1 cellular context compared by ENCODE assay signal in the genomic region with DNA sequence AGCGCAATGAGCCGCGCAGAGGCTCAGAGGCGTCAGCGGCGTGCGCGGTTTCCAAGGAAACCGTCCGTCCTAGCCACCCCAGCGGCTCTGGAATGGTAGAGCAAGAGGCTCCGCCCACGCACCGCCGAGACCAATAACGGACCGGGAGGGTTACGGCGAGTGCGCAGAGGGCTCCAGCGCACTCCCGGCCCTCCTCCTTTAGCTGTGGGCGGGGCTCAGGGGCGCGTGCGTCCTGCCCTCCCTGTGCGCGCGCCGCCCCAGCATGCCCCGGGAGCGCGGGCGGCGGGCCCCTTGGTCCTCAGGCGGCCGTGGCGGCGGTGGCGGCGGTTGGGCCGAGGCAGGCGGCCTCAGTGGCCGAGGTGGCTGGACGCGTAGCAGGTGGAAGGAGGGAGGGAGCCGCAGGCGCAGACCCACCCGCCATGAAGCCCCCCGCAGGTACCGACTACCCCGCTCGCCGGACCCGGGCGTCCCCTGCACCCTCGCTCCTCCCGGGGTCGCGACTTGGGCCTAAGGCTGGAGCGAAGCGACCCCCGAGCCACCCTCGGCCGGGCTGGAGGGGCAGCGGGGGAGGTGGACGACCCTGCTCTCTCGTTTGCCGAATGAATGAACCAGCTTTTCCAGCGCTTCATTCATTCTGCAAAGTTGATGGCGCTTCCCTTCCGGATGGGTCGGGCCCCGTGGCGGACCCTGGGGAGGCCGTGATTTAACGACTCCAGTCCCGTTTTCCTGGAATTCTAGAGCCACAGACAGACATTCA.
TF ChIP-seq lines count a peak whose summit lies in the region.

A gene (plus strand): TSS at position 260 of the 757 bp plus-strand sequence. CDS start 160 bp downstream, at position 420.

TF ChIP-seq in K562, 482 proteins besides CTCF, POLR2A, EP300 and RAD21 (continued from another document and continues in another):
- TF ChIP-seq, protein P1, sequence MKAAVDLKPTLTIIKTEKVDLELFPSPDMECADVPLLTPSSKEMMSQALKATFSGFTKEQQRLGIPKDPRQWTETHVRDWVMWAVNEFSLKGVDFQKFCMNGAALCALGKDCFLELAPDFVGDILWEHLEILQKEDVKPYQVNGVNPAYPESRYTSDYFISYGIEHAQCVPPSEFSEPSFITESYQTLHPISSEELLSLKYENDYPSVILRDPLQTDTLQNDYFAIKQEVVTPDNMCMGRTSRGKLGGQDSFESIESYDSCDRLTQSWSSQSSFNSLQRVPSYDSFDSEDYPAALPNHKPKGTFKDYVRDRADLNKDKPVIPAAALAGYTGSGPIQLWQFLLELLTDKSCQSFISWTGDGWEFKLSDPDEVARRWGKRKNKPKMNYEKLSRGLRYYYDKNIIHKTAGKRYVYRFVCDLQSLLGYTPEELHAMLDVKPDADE (conservative IDR thresholded peaks at IDR 0.05; ENCODE audit: control insufficient read depth, low read depth, low read length), result 0 out of 2 replicates have a peak, but pooled peaks have one; percentile 50
- TF ChIP-seq, protein P2, sequence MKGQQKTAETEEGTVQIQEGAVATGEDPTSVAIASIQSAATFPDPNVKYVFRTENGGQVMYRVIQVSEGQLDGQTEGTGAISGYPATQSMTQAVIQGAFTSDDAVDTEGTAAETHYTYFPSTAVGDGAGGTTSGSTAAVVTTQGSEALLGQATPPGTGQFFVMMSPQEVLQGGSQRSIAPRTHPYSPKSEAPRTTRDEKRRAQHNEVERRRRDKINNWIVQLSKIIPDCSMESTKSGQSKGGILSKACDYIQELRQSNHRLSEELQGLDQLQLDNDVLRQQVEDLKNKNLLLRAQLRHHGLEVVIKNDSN (CRISPR knock-in tag; IDR thresholded peaks at IDR 0.05), result no peak; the same call in 1 of the 2 replicates
- TF ChIP-seq CCNT2 (IDR thresholded peaks at IDR 0.05; ENCODE audit: borderline replicate concordance, extremely low read depth, insufficient read length, low read depth, low read length), result peak; percentile 82
- TF ChIP-seq PRPF4 (IDR thresholded peaks at IDR 0.05; ENCODE audit: insufficient read depth, low read depth, low read length, poor library complexity, severe bottlenecking), result no peak
- TF ChIP-seq, protein P3, sequence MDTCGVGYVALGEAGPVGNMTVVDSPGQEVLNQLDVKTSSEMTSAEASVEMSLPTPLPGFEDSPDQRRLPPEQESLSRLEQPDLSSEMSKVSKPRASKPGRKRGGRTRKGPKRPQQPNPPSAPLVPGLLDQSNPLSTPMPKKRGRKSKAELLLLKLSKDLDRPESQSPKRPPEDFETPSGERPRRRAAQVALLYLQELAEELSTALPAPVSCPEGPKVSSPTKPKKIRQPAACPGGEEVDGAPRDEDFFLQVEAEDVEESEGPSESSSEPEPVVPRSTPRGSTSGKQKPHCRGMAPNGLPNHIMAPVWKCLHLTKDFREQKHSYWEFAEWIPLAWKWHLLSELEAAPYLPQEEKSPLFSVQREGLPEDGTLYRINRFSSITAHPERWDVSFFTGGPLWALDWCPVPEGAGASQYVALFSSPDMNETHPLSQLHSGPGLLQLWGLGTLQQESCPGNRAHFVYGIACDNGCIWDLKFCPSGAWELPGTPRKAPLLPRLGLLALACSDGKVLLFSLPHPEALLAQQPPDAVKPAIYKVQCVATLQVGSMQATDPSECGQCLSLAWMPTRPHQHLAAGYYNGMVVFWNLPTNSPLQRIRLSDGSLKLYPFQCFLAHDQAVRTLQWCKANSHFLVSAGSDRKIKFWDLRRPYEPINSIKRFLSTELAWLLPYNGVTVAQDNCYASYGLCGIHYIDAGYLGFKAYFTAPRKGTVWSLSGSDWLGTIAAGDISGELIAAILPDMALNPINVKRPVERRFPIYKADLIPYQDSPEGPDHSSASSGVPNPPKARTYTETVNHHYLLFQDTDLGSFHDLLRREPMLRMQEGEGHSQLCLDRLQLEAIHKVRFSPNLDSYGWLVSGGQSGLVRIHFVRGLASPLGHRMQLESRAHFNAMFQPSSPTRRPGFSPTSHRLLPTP (IDR thresholded peaks at IDR 0.05; ENCODE audit: borderline replicate concordance, extremely low read depth, insufficient read length), result no peak
- TF ChIP-seq MAZ (CRISPR knock-in tag; conservative IDR thresholded peaks at IDR 0.05 in 1 of 2, IDR thresholded peaks at IDR 0.05 in 1 of 2), result peak; percentile 42 to 76; a peak in 3 of 4 replicates
- TF ChIP-seq CBFA2T3 (IDR thresholded peaks at IDR 0.05), result no peak
- TF ChIP-seq CBX1 (IDR thresholded peaks at IDR 0.05; ENCODE audit: low read depth), result 0 out of 2 replicates have a peak, but pooled peaks have one; percentile 81
- no peak for TF ChIP-seq ZNF311 (CRISPR knock-in tag; IDR thresholded peaks at IDR 0.05)
- TF ChIP-seq, protein P4, sequence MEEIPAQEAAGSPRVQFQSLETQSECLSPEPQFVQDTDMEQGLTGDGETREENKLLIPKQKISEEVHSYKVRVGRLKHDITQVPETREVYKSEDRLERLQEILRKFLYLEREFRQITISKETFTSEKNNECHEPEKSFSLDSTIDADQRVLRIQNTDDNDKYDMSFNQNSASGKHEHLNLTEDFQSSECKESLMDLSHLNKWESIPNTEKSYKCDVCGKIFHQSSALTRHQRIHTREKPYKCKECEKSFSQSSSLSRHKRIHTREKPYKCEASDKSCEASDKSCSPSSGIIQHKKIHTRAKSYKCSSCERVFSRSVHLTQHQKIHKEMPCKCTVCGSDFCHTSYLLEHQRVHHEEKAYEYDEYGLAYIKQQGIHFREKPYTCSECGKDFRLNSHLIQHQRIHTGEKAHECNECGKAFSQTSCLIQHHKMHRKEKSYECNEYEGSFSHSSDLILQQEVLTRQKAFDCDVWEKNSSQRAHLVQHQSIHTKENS (CRISPR knock-in tag; IDR thresholded peaks at IDR 0.05), result no peak
- no peak for TF ChIP-seq BRCA1 (IDR thresholded peaks at IDR 0.05)
- TF ChIP-seq BRCA1 (CRISPR knock-in tag; IDR thresholded peaks at IDR 0.05), result peak; percentile 68; the same call in 1 of the 2 replicates
- no peak for TF ChIP-seq SNRNP70 (optimal IDR thresholded peaks at IDR 0.05; ENCODE audit: low read depth, low read length)
- TF ChIP-seq MED1 (CRISPR knock-in tag; IDR thresholded peaks at IDR 0.05; ENCODE audit: borderline replicate concordance), result 0 out of 2 replicates have a peak, but pooled peaks have one; percentile 38
- TF ChIP-seq NBN (IDR thresholded peaks at IDR 0.05; ENCODE audit: low read depth), result no peak
- TF ChIP-seq CC2D1A (IDR thresholded peaks at IDR 0.05), result peak; percentile 92; the same call in 1 of the 2 replicates
- TF ChIP-seq ZNF584 (CRISPR knock-in tag; IDR thresholded peaks at IDR 0.05; ENCODE audit: low read depth), result no peak
- TF ChIP-seq E2F3 (CRISPR knock-in tag; IDR thresholded peaks at IDR 0.05), result peak; percentile 75; the same call in 1 of the 2 replicates
- TF ChIP-seq SLC30A9 (CRISPR knock-in tag; IDR thresholded peaks at IDR 0.05), result no peak
- TF ChIP-seq, protein P5, sequence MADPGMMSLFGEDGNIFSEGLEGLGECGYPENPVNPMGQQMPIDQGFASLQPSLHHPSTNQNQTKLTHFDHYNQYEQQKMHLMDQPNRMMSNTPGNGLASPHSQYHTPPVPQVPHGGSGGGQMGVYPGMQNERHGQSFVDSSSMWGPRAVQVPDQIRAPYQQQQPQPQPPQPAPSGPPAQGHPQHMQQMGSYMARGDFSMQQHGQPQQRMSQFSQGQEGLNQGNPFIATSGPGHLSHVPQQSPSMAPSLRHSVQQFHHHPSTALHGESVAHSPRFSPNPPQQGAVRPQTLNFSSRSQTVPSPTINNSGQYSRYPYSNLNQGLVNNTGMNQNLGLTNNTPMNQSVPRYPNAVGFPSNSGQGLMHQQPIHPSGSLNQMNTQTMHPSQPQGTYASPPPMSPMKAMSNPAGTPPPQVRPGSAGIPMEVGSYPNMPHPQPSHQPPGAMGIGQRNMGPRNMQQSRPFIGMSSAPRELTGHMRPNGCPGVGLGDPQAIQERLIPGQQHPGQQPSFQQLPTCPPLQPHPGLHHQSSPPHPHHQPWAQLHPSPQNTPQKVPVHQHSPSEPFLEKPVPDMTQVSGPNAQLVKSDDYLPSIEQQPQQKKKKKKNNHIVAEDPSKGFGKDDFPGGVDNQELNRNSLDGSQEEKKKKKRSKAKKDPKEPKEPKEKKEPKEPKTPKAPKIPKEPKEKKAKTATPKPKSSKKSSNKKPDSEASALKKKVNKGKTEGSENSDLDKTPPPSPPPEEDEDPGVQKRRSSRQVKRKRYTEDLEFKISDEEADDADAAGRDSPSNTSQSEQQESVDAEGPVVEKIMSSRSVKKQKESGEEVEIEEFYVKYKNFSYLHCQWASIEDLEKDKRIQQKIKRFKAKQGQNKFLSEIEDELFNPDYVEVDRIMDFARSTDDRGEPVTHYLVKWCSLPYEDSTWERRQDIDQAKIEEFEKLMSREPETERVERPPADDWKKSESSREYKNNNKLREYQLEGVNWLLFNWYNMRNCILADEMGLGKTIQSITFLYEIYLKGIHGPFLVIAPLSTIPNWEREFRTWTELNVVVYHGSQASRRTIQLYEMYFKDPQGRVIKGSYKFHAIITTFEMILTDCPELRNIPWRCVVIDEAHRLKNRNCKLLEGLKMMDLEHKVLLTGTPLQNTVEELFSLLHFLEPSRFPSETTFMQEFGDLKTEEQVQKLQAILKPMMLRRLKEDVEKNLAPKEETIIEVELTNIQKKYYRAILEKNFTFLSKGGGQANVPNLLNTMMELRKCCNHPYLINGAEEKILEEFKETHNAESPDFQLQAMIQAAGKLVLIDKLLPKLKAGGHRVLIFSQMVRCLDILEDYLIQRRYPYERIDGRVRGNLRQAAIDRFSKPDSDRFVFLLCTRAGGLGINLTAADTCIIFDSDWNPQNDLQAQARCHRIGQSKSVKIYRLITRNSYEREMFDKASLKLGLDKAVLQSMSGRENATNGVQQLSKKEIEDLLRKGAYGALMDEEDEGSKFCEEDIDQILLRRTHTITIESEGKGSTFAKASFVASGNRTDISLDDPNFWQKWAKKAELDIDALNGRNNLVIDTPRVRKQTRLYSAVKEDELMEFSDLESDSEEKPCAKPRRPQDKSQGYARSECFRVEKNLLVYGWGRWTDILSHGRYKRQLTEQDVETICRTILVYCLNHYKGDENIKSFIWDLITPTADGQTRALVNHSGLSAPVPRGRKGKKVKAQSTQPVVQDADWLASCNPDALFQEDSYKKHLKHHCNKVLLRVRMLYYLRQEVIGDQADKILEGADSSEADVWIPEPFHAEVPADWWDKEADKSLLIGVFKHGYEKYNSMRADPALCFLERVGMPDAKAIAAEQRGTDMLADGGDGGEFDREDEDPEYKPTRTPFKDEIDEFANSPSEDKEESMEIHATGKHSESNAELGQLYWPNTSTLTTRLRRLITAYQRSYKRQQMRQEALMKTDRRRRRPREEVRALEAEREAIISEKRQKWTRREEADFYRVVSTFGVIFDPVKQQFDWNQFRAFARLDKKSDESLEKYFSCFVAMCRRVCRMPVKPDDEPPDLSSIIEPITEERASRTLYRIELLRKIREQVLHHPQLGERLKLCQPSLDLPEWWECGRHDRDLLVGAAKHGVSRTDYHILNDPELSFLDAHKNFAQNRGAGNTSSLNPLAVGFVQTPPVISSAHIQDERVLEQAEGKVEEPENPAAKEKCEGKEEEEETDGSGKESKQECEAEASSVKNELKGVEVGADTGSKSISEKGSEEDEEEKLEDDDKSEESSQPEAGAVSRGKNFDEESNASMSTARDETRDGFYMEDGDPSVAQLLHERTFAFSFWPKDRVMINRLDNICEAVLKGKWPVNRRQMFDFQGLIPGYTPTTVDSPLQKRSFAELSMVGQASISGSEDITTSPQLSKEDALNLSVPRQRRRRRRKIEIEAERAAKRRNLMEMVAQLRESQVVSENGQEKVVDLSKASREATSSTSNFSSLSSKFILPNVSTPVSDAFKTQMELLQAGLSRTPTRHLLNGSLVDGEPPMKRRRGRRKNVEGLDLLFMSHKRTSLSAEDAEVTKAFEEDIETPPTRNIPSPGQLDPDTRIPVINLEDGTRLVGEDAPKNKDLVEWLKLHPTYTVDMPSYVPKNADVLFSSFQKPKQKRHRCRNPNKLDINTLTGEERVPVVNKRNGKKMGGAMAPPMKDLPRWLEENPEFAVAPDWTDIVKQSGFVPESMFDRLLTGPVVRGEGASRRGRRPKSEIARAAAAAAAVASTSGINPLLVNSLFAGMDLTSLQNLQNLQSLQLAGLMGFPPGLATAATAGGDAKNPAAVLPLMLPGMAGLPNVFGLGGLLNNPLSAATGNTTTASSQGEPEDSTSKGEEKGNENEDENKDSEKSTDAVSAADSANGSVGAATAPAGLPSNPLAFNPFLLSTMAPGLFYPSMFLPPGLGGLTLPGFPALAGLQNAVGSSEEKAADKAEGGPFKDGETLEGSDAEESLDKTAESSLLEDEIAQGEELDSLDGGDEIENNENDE (IDR thresholded peaks at IDR 0.05; ENCODE audit: low read depth, low read length), result no peak
- TF ChIP-seq STAT5A (IDR thresholded peaks at IDR 0.05; ENCODE audit: borderline replicate concordance, low read length), result no peak
- TF ChIP-seq NFE2 (IDR thresholded peaks at IDR 0.05; ENCODE audit: low read depth), result no peak
- no peak for TF ChIP-seq KHSRP (IDR thresholded peaks at IDR 0.05)
- TF ChIP-seq, protein P6, sequence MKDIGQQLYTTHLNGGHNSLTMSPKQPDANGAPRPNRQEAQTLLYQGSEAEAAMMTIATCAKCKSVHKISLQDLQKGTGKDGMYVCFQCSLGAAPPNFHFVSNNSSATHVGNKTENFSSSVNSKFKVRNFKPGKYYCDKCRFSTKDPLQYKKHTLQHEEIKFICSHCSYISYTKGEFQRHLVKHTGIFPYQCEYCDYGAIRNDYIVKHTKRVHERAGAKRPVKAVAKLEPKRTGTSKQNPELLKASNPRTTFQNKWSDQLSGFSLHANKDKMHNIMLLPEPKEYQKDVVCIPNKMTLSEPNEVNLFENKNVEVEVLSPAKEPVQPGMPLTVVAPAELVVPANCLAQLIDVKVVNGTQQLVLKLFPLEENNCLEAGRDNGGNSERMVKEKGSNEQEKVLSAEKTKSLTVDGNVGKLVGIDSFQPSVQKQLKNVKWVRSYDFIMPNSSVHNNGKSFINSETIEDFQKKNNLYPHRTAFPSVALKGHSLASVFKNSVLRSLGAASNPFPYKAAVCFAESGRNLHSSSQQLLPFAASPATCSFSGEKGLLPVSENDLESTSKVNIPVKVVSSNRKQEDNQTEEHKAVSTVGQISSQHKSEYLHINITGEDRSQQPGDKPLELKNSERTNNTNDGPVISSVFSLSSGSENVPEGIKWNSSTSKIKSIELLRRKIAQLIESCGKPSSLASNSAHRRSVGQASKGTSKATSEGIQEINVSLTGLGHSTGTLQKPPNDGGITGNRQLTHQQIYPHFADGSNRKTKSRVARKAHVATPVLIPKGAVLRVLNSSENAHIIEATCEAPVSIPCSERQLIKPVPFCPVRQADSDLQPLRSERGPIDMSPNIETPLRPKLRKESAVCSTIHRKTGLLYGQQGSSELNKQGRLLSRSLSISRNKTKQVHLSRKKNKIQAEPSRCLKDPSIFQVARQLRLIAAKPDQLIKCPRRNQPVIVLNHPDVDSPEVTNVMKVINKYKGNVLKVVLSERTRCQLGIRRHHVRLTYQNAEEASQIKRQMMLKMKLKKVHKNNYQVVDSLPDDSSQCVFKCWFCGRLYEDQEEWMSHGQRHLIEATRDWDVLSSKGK (CRISPR knock-in tag; IDR thresholded peaks at IDR 0.05), result no peak
- TF ChIP-seq ZNF778 (CRISPR knock-in tag; IDR thresholded peaks at IDR 0.05), result no peak
- no peak for TF ChIP-seq NFIX (CRISPR knock-in tag; IDR thresholded peaks at IDR 0.05; ENCODE audit: low read depth)
- TF ChIP-seq, protein P7, sequence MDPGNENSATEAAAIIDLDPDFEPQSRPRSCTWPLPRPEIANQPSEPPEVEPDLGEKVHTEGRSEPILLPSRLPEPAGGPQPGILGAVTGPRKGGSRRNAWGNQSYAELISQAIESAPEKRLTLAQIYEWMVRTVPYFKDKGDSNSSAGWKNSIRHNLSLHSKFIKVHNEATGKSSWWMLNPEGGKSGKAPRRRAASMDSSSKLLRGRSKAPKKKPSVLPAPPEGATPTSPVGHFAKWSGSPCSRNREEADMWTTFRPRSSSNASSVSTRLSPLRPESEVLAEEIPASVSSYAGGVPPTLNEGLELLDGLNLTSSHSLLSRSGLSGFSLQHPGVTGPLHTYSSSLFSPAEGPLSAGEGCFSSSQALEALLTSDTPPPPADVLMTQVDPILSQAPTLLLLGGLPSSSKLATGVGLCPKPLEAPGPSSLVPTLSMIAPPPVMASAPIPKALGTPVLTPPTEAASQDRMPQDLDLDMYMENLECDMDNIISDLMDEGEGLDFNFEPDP (CRISPR knock-in tag; IDR thresholded peaks at IDR 0.05), result 0 out of 2 replicates have a peak, but pooled peaks have one; percentile 22
- TF ChIP-seq CTBP1 (IDR thresholded peaks at IDR 0.05; ENCODE audit: borderline replicate concordance), result peak; percentile 92
- TF ChIP-seq U2AF1 (optimal IDR thresholded peaks at IDR 0.05; ENCODE audit: low read depth, low read length), result no peak
- TF ChIP-seq ZNF717 (CRISPR knock-in tag; IDR thresholded peaks at IDR 0.05), result no peak
